ENCODE assay signal across 1 cellular context in genomic region chr2:178194600-178195389, GRCh38.
TF ChIP-seq lines count a peak whose summit lies in the region.

No MANE protein-coding gene starts in this region.

TF ChIP-seq in K562, 482 proteins besides CTCF, POLR2A, EP300 and RAD21 (continued from another document):
- TF ChIP-seq ZNF740 (CRISPR knock-in tag; IDR thresholded peaks at IDR 0.05) (no peak), ZNF740 (tag; IDR thresholded peaks at IDR 0.05) (no peak), MYC (IDR thresholded peaks at IDR 0.05; ENCODE audit: low read depth, low read length) (peak; percentile 36; the same call in 1 of the 2 replicates), MYC (CRISPR knock-in tag; IDR thresholded peaks at IDR 0.05; ENCODE audit: borderline replicate concordance, low read depth) (0 out of 2 replicates have a peak, but pooled peaks have one; percentile 48), HDAC1 (IDR thresholded peaks at IDR 0.05) (peak in 1 of 2 experiments; percentile 76; a peak in 2 of 4 replicates), OTX1 (CRISPR knock-in tag; IDR thresholded peaks at IDR 0.05) (no peak), ZNF311 (CRISPR knock-in tag; IDR thresholded peaks at IDR 0.05) (no peak), SETDB1 (IDR thresholded peaks at IDR 0.05; ENCODE audit: low read length) (no peak), KLF1 (tag; IDR thresholded peaks at IDR 0.05) (no peak), ZBTB9 (CRISPR knock-in tag; IDR thresholded peaks at IDR 0.05) (no peak), ATF7 (IDR thresholded peaks at IDR 0.05) (peak; percentile 43; the same call in 1 of the 2 replicates), RBFOX2 (IDR thresholded peaks at IDR 0.05; ENCODE audit: low read depth, low read length) (peak; percentile 83), HLTF (IDR thresholded peaks at IDR 0.05) (0 out of 2 replicates have a peak, but pooled peaks have one; percentile 30), PCBP2 (IDR thresholded peaks at IDR 0.05; ENCODE audit: low read depth, low read length, poor library complexity, severe bottlenecking) (no peak), TAF1 (IDR thresholded peaks at IDR 0.05; ENCODE audit: control insufficient read depth, extremely low read depth, insufficient read depth, low read length, severe bottlenecking) (peak; percentile 18), ZBTB7A (IDR thresholded peaks at IDR 0.05; ENCODE audit: borderline replicate concordance, control insufficient read depth, low read depth, low read length) (peak; percentile 45; the same call in 1 of the 2 replicates), EGR1 (conservative IDR thresholded peaks at IDR 0.05) (peak; percentile 79), POLR2B (IDR thresholded peaks at IDR 0.05; ENCODE audit: low read depth, partially characterized antibody) (no peak), ATF1 (CRISPR knock-in tag; IDR thresholded peaks at IDR 0.05) (no peak), ATF1 (tag; IDR thresholded peaks at IDR 0.05) (no peak), RBM25 (IDR thresholded peaks at IDR 0.05; ENCODE audit: low read depth, low read length, severe bottlenecking) (peak; percentile 1), AFF4 (CRISPR knock-in tag; IDR thresholded peaks at IDR 0.05) (peak; percentile 51; the same call in 1 of the 2 replicates), L3MBTL2 (IDR thresholded peaks at IDR 0.05) (0 out of 2 replicates have a peak, but pooled peaks have one; percentile 5), KAT7 (CRISPR knock-in tag; IDR thresholded peaks at IDR 0.05; ENCODE audit: borderline replicate concordance) (peak; percentile 27; the same call in 1 of the 2 replicates), MYBL2 (IDR thresholded peaks at IDR 0.05; ENCODE audit: low read depth) (no peak), MYBL2 (CRISPR knock-in tag; IDR thresholded peaks at IDR 0.05; ENCODE audit: borderline replicate concordance) (peak; percentile 47; the same call in 1 of the 2 replicates), GATAD2A (IDR thresholded peaks at IDR 0.05) (peak; percentile 50; the same call in 1 of the 2 replicates), ETV6 (IDR thresholded peaks at IDR 0.05; ENCODE audit: borderline replicate concordance in 1 of 2, low read depth in 2 of 2, low read length in 1 of 2) (no peak), ETV6 (CRISPR knock-in tag; IDR thresholded peaks at IDR 0.05; ENCODE audit: borderline replicate concordance) (peak; percentile 18; the same call in 1 of the 2 replicates), PRDM10 (IDR thresholded peaks at IDR 0.05; ENCODE audit: partially characterized antibody) (peak; percentile 72), HDAC2 (IDR thresholded peaks at IDR 0.05) (0 out of 2 replicates have a peak, but pooled peaks have one; percentile 40), PCBP1 (IDR thresholded peaks at IDR 0.05; ENCODE audit: low read depth, low read length, poor library complexity, severe bottlenecking) (peak; percentile 74), SFPQ (IDR thresholded peaks at IDR 0.05; ENCODE audit: low read depth, low read length) (no peak), GTF2E2 (tag; IDR thresholded peaks at IDR 0.05) (0 out of 2 replicates have a peak, but pooled peaks have one; percentile 5)
